10 cellular contexts compared by ENCODE assay signal in genomic region chr4:155582971-155583437, GRCh38.
DNase-seq lines count a peak whose midpoint lies in the region; ATAC-seq and TF ChIP-seq lines count a peak whose summit lies in the region.
"Had no signal": no experiment of that assay in that cellular context is flagged by ENCODE, and none has a peak within 500 bp of the region (broad histone marks: within the 10 kb centered on the region; RNA-seq: fewer than 3 reads in every experiment).

No MANE protein-coding gene starts in this region.

- H3K27me3 ChIP-seq in left lung: no peaks in the 10 kb centered on the region

- no peaks in the 10 kb centered on the region for H3K4me1 ChIP-seq in left lung

- no peak overlapping the region for H3K27ac ChIP-seq in left lung

- no peak for TF ChIP-seq CTCF in left lung (IDR thresholded peaks at IDR 0.05)

- H3K36me3 ChIP-seq in left lung: no peaks in the 10 kb centered on the region

- H3K4me1 Mint-ChIP-seq in activated T-helper 1 cell treated with anti-CD3 and anti-CD28 coated beads, Interleukin-12 subunit alpha, Interleukin-12 subunit beta, Interleukin-2, Interleukin-4 antibody, amounts not matched to agents 30 ng/mL and 10 ng/mL and 1 ng/mL, durations not matched to agents 14 hours and 24 hours and 36 hours (ENCODE audit: low read depth): peaks cover 12% of the 10 kb centered on the region

- peak overlapping the region; percentile 6 for H3K4me3 Mint-ChIP-seq in activated T-helper 1 cell treated with anti-CD3 and anti-CD28 coated beads, Interleukin-12 subunit alpha, Interleukin-12 subunit beta, Interleukin-2, Interleukin-4 antibody, amounts not matched to agents 30 ng/mL and 10 ng/mL and 1 ng/mL, durations not matched to agents 14 hours and 24 hours and 36 hours

- no peaks in the 10 kb centered on the region for H3K9me3 ChIP-seq in left lung

- in situ Hi-C loops in Caki2 (cut with HindIII; ENCODE audit: low pct_unique_long_range_greater_than_20kb, low sequenced_read_pairs): no loop called here

- DNase-seq in Caki2 (ENCODE audit: low read depth) (peak; percentile 19), HT1080 (ENCODE audit: low read depth) (peak; percentile 74), left lung (no peak), hepatic stellate cell (ENCODE audit: low spot score) (no peak), HUDEP-2 (lab: John Stamatoyannopoulos, UW; ENCODE audit: unreplicated experiment in 76 of 76) (no peak), NCI-H2171 (lab: John Stamatoyannopoulos, UW) (no peak)
- DNase-seq in activated T-helper 1 cell treated with anti-CD3 and anti-CD28 coated beads, Interleukin-12 subunit alpha, Interleukin-12 subunit beta, Interleukin-2, Interleukin-4 antibody, amounts not matched to agents 30 ng/mL and 10 ng/mL and 1 ng/mL, durations not matched to agents 14 hours and 24 hours and 36 hours (ENCODE audit: low spot score): no peak
- DNase-seq: left cardiac atrium, RPMI8226 had no signal

- H3K27me3 Mint-ChIP-seq in activated T-helper 1 cell treated with anti-CD3 and anti-CD28 coated beads, Interleukin-12 subunit alpha, Interleukin-12 subunit beta, Interleukin-2, Interleukin-4 antibody, amounts not matched to agents 30 ng/mL and 10 ng/mL and 1 ng/mL, durations not matched to agents 14 hours and 24 hours and 36 hours (ENCODE audit: insufficient read depth): peaks cover 3% of the 10 kb centered on the region

- peaks cover 6% of the 10 kb centered on the region for H3K9me3 Mint-ChIP-seq in activated T-helper 1 cell treated with anti-CD3 and anti-CD28 coated beads, Interleukin-12 subunit alpha, Interleukin-12 subunit beta, Interleukin-2, Interleukin-4 antibody, amounts not matched to agents 30 ng/mL and 10 ng/mL and 1 ng/mL, durations not matched to agents 14 hours and 24 hours and 36 hours

- intact Hi-C loops in activated T-helper 1 cell treated with anti-CD3 and anti-CD28 coated beads, Interleukin-12 subunit alpha, Interleukin-12 subunit beta, Interleukin-2, Interleukin-4 antibody, amounts not matched to agents 30 ng/mL and 10 ng/mL and 1 ng/mL, durations not matched to agents 14 hours and 24 hours and 36 hours (cut with micrococcal nuclease): loop anchor here (1.0 to 2.0 kb wide), 2 partner anchors 46 to 56 kb away; no protein-coding TSS in a partner anchor
- intact Hi-C loops in left lung (cut with DNase I): no loop called here

- peak overlapping the region; percentile 79 for H3K27ac Mint-ChIP-seq in activated T-helper 1 cell treated with anti-CD3 and anti-CD28 coated beads, Interleukin-12 subunit alpha, Interleukin-12 subunit beta, Interleukin-2, Interleukin-4 antibody, amounts not matched to agents 30 ng/mL and 10 ng/mL and 1 ng/mL, durations not matched to agents 14 hours and 24 hours and 36 hours

- no peak overlapping the region for H3K4me3 ChIP-seq in left lung

- no peaks in the 10 kb centered on the region for H3K36me3 Mint-ChIP-seq in activated T-helper 1 cell treated with anti-CD3 and anti-CD28 coated beads, Interleukin-12 subunit alpha, Interleukin-12 subunit beta, Interleukin-2, Interleukin-4 antibody, amounts not matched to agents 30 ng/mL and 10 ng/mL and 1 ng/mL, durations not matched to agents 14 hours and 24 hours and 36 hours (ENCODE audit: low read depth)

- ATAC-seq in left lung: peak; percentile 50
- no peak for ATAC-seq in HG02763 (IDR thresholded peaks at IDR 0.05; ENCODE audit: unreplicated experiment)

Comparison
In these comparisons a context has a peak if more than half of its experiments do, and no peak if none do; other contexts are left out.
1. DNase-seq: peak in Caki2 (single experiment) and HT1080 (single experiment); none in activated T-helper 1 cell treated with anti-CD3 and anti-CD28 coated beads, Interleukin-12 subunit alpha, Interleukin-12 subunit beta, Interleukin-2, Interleukin-4 antibody, amounts not matched to agents 30 ng/mL and 10 ng/mL and 1 ng/mL, durations not matched to agents 14 hours and 24 hours and 36 hours (single experiment), left lung (0 of 2), hepatic stellate cell (single experiment), HUDEP-2 (0 of 76) and NCI-H2171 (single experiment).